19 cellular contexts compared by ENCODE assay signal in genomic region chr2:145421841-145422240, GRCh38.
DNase-seq lines count a peak whose midpoint lies in the region; ATAC-seq and TF ChIP-seq lines count a peak whose summit lies in the region.
"Had no signal": no experiment of that assay in that cellular context is flagged by ENCODE, and none has a peak within 500 bp of the region (broad histone marks: within the 10 kb centered on the region; RNA-seq: fewer than 3 reads in every experiment).

No MANE protein-coding gene starts in this region.

- no peak overlapping the region for H3K27ac Mint-ChIP-seq in progenitor cell of endocrine pancreas
- H3K27ac Mint-ChIP-seq: IgD-negative memory B cell had no signal

- no peak overlapping the region for H3K27ac ChIP-seq in substantia nigra (ENCODE audit: low read depth, low read length, poor library complexity, severe bottlenecking)
- H3K27ac ChIP-seq: C4-2B, RWPE1, SJSA1 had no signal

- H3K4me3 Mint-ChIP-seq in progenitor cell of endocrine pancreas (ENCODE audit: low read depth), result no peak overlapping the region

- peaks cover 23% of the 10 kb centered on the region for H3K9me3 Mint-ChIP-seq in progenitor cell of endocrine pancreas (ENCODE audit: low read depth)

- TF ChIP-seq CTCF in progenitor cell of endocrine pancreas (IDR thresholded peaks at IDR 0.05; ENCODE audit: unreplicated experiment), result no peak

- no peaks in the 10 kb centered on the region for H3K27me3 Mint-ChIP-seq in progenitor cell of endocrine pancreas
- H3K27me3 Mint-ChIP-seq: IgD-negative memory B cell had no signal

- no peaks in the 10 kb centered on the region for H3K36me3 Mint-ChIP-seq in progenitor cell of endocrine pancreas (ENCODE audit: insufficient read depth)

- H3K4me1 Mint-ChIP-seq in progenitor cell of endocrine pancreas (ENCODE audit: low read depth), result no peaks in the 10 kb centered on the region

- ATAC-seq in HG03039 (IDR thresholded peaks at IDR 0.05; ENCODE audit: unreplicated experiment), result no peak

- DNase-seq in AG08395 (ENCODE audit: low spot score) (peak; percentile 61), ELR (ENCODE audit: low read depth) (peak; percentile 56), M059J (ENCODE audit: low read depth) (peak; percentile 62), fibroblast of peridontal ligament (ENCODE audit: extremely low read depth) (peak; percentile 56), substantia nigra (lab: John Stamatoyannopoulos, UW) (no peak), progenitor cell of endocrine pancreas (ENCODE audit: low spot score, unreplicated experiment) (no peak), HUDEP-2 (lab: John Stamatoyannopoulos, UW; ENCODE audit: unreplicated experiment in 76 of 76) (no peak)
- DNase-seq: 8988T; GOT3; NCI-H187 treated with DMSO at 0.1 percent for 48 hours; NCI-H2171; NCI-H446 treated with DMSO at 0.1 percent for 48 hours; NK-92 treated with Interleukin-12 subunit alpha and Interleukin-12 subunit beta, amount 100 ng/mL, for 24 hours; SW 1271 had no signal

Comparison
In these comparisons a context has a peak if more than half of its experiments do, and no peak if none do; other contexts are left out.
1. DNase-seq: peak in AG08395 (single experiment), ELR (single experiment), M059J (single experiment) and fibroblast of peridontal ligament (single experiment); none in substantia nigra (0 of 49), progenitor cell of endocrine pancreas (single experiment) and HUDEP-2 (0 of 76).